ENCODE assay signal across 20 cellular contexts in genomic region chr11:134510171-134510570, GRCh38.
DNase-seq lines count a peak whose midpoint lies in the region; FAIRE-seq and TF ChIP-seq lines count a peak whose summit lies in the region.
"Had no signal": no experiment of that assay in that cellular context is flagged by ENCODE, and none has a peak within 500 bp of the region (broad histone marks: within the 10 kb centered on the region; RNA-seq: fewer than 3 reads in every experiment).

No MANE protein-coding gene starts in this region.

- H3K36me3 Mint-ChIP-seq in activated naive CD4-positive, alpha-beta T cell treated with anti-CD3 and anti-CD28 coated beads, Interleukin-2, amount 10 ng/mL, durations not matched to agents 7 days and 5 days = no peaks in the 10 kb centered on the region

- H3K4me2 ChIP-seq in smooth muscle cell = no peak overlapping the region
- H3K4me2 ChIP-seq: KMS-11 had no signal

- TF ChIP-seq CTCF in VCaP (conservative IDR thresholded peaks at IDR 0.05) (no peak), kidney (IDR thresholded peaks at IDR 0.05; ENCODE audit: borderline replicate concordance, extremely low read depth, insufficient read depth) (no peak), uterus (IDR thresholded peaks at IDR 0.05) (no peak), smooth muscle cell (IDR thresholded peaks at IDR 0.05; ENCODE audit: borderline replicate concordance, insufficient read depth, poor library complexity, severe bottlenecking) (no peak)

- H3K27ac ChIP-seq in VCaP (peak overlapping the region; percentile 20; the same call in 1 of the 2 replicates), kidney (ENCODE audit: low read depth in 2 of 2, low read length in 2 of 2) (no peak overlapping the region), uterus (no peak overlapping the region), smooth muscle cell (ENCODE audit: low read depth) (no peak overlapping the region)
- H3K27ac ChIP-seq: KMS-11 had no signal

- DNase-seq in activated naive CD4-positive, alpha-beta T cell treated with anti-CD3 and anti-CD28 coated beads, Interleukin-2, amount 10 ng/mL, durations not matched to agents 7 days and 5 days = peak; percentile 5
- no peak for DNase-seq in activated naive CD4-positive, alpha-beta T cell treated with anti-CD3 and anti-CD28 coated beads, Interleukin-2, amount 50 U/mL, for 16 hours
- peak; percentile 41 for DNase-seq in kidney
- peak; percentile 0 to 3 for DNase-seq in uterus
- no peak for DNase-seq in smooth muscle cell (lab: John Stamatoyannopoulos, UW; ENCODE audit: unreplicated experiment)
- DNase-seq in activated CD4-positive, alpha-beta T cell treated with anti-CD3 and anti-CD28 coated beads, Interleukin-2, amount 50 U/mL, for 1 hour = no peak
- DNase-seq: DMS79; IMR-90; NCI-H1092 treated with DMSO at 0.1 percent for 48 hours; NCI-H146; NCI-H2029; NCI-H226; NCI-H510A treated with DMSO at 0.1 percent for 48 hours; NCI-H774; NK-92 treated with Interleukin-12 subunit alpha and Interleukin-12 subunit beta, amount 100 ng/mL, for 24 hours had no signal

- CTCF ChIA-PET in activated naive CD4-positive, alpha-beta T cell treated with anti-CD3 and anti-CD28 coated beads, Interleukin-2, amount 10 ng/mL, durations not matched to agents 7 days and 5 days (lab: Charles Lee) = no interaction called here

- H3K9me3 Mint-ChIP-seq in activated naive CD4-positive, alpha-beta T cell treated with anti-CD3 and anti-CD28 coated beads, Interleukin-2, amount 10 ng/mL, durations not matched to agents 7 days and 5 days = no peaks in the 10 kb centered on the region

- H4K20me1 ChIP-seq in smooth muscle cell (ENCODE audit: low read depth) = no peaks in the 10 kb centered on the region

- H3K36me3 ChIP-seq in kidney (ENCODE audit: control insufficient read depth in 1 of 2, insufficient read depth in 2 of 2, low read length in 2 of 2) (no peaks in the 10 kb centered on the region), uterus (no peaks in the 10 kb centered on the region), smooth muscle cell (ENCODE audit: low read depth) (no peaks in the 10 kb centered on the region)

- H3K9ac ChIP-seq in kidney (ENCODE audit: low read length in 2 of 2) = no peak overlapping the region
- H3K9ac ChIP-seq in smooth muscle cell (ENCODE audit: low read depth) = no peak overlapping the region
- H3K9ac ChIP-seq: KMS-11 had no signal

- no peak overlapping the region for H3K4me3 Mint-ChIP-seq in activated naive CD4-positive, alpha-beta T cell treated with anti-CD3 and anti-CD28 coated beads, Interleukin-2, amount 10 ng/mL, durations not matched to agents 7 days and 5 days
- H3K4me3 Mint-ChIP-seq: B cell had no signal

- H3K4me3 ChIP-seq in kidney (ENCODE audit: low read length in 2 of 2) (no peak overlapping the region), uterus (no peak overlapping the region), smooth muscle cell (no peak overlapping the region)

- no peaks in the 10 kb centered on the region for H3K4me1 Mint-ChIP-seq in activated naive CD4-positive, alpha-beta T cell treated with anti-CD3 and anti-CD28 coated beads, Interleukin-2, amount 10 ng/mL, durations not matched to agents 7 days and 5 days
- H3K4me1 Mint-ChIP-seq: B cell had no signal

- H3F3A ChIP-seq in smooth muscle cell (ENCODE audit: low read depth) = no peaks in the 10 kb centered on the region

- TF ChIP-seq POLR2A in uterus (IDR thresholded peaks at IDR 0.05) = no peak

- H3K27me3 ChIP-seq in uterus (no peaks in the 10 kb centered on the region), smooth muscle cell (ENCODE audit: low read depth) (peaks cover 15% of the 10 kb centered on the region)

- H3K4me1 ChIP-seq in kidney (ENCODE audit: control insufficient read depth in 1 of 2, insufficient read depth in 1 of 2, low read depth in 1 of 2, low read length in 2 of 2) = no peaks in the 10 kb centered on the region
- no peaks in the 10 kb centered on the region for H3K4me1 ChIP-seq in uterus
- H3K4me1 ChIP-seq in smooth muscle cell (ENCODE audit: low read depth) = no peaks in the 10 kb centered on the region

- H3K9me3 ChIP-seq in kidney (ENCODE audit: control insufficient read depth in 1 of 2, low read length in 2 of 2) (no peaks in the 10 kb centered on the region), uterus (no peaks in the 10 kb centered on the region), smooth muscle cell (replicated peaks; ENCODE audit: low read depth) (no peaks in the 10 kb centered on the region)

- no peak overlapping the region for H3K27ac Mint-ChIP-seq in activated naive CD4-positive, alpha-beta T cell treated with anti-CD3 and anti-CD28 coated beads, Interleukin-2, amount 10 ng/mL, durations not matched to agents 7 days and 5 days
- H3K27ac Mint-ChIP-seq: B cell had no signal

- FAIRE-seq in kidney (lab: Jason Lieb, UNC) = no peak
- FAIRE-seq: A204.1, H54 had no signal

- no peaks in the 10 kb centered on the region for H3K79me2 ChIP-seq in smooth muscle cell (ENCODE audit: low read depth)

- H2AFZ ChIP-seq in smooth muscle cell (ENCODE audit: low read depth) = no peak overlapping the region

- WGBS in smooth muscle cell (ENCODE audit: low lambda C conversion rate) = 93% methylated on average over 12 of the region's 12 CpGs

- H3K27me3 Mint-ChIP-seq in activated naive CD4-positive, alpha-beta T cell treated with anti-CD3 and anti-CD28 coated beads, Interleukin-2, amount 10 ng/mL, durations not matched to agents 7 days and 5 days = peaks cover 19% of the 10 kb centered on the region

- intact Hi-C loops in kidney (cut with DNase I) = no loop called here
- intact Hi-C loops in uterus (cut with DNase I; ENCODE audit: low total_unique reads) = no loop called here

Comparison
In these comparisons a context has a peak if more than half of its experiments do, and no peak if none do; other contexts are left out.
1. DNase-seq: peak in activated naive CD4-positive, alpha-beta T cell treated with anti-CD3 and anti-CD28 coated beads, Interleukin-2, amount 10 ng/mL, durations not matched to agents 7 days and 5 days (single experiment), kidney (single experiment) and uterus (2 of 2); none in activated naive CD4-positive, alpha-beta T cell treated with anti-CD3 and anti-CD28 coated beads, Interleukin-2, amount 50 U/mL, for 16 hours (single experiment), smooth muscle cell (single experiment) and activated CD4-positive, alpha-beta T cell treated with anti-CD3 and anti-CD28 coated beads, Interleukin-2, amount 50 U/mL, for 1 hour (single experiment).